8 cellular contexts compared by ENCODE assay signal in genomic region chr19:57279418-57280164, GRCh38. TPM values are rescaled to one million over a fixed set of nuclear protein-coding genes. Genes with fewer than 3 reads are reported as not detected.
DNase-seq lines count a peak whose midpoint lies in the region; TF ChIP-seq lines count a peak whose summit lies in the region.

No MANE protein-coding gene starts in this region.

- no peaks in the 10 kb centered on the region for H3K9me2 ChIP-seq in MM.1S (replicated peaks; ENCODE audit: insufficient read depth, low read length)

- intact Hi-C loops in head of caudate nucleus (cut with DNase I), result no loop called here

- H3K4me3 ChIP-seq in GM06990 (replicated peaks; ENCODE audit: low read depth, low read length), result peak overlapping the region; percentile 96
- H3K4me3 ChIP-seq in MM.1S (ENCODE audit: low read length), result peak overlapping the region; percentile 88
- H3K4me3 ChIP-seq in osteoblast (ENCODE audit: insufficient read depth, low read length), result peak overlapping the region; percentile 80
- peak overlapping the region; percentile 76 for H3K4me3 ChIP-seq in thymus (ENCODE audit: low read length)

- peaks cover 39% of the 10 kb centered on the region for H3F3A ChIP-seq in MM.1S (ENCODE audit: insufficient read depth, low read length)

- peaks cover 27% of the 10 kb centered on the region for H3K4me1 ChIP-seq in MM.1S (ENCODE audit: low read length)
- H3K4me1 ChIP-seq in osteoblast (ENCODE audit: insufficient read depth, low read length), result peaks cover 20% of the 10 kb centered on the region
- peaks cover 15% of the 10 kb centered on the region for H3K4me1 ChIP-seq in thymus (ENCODE audit: control insufficient read depth, insufficient read depth, low read length)

- H2AFZ ChIP-seq in MM.1S (ENCODE audit: low read length), result peak overlapping the region; percentile 47
- peak overlapping the region; percentile 85 for H2AFZ ChIP-seq in osteoblast (ENCODE audit: low read length)

- peak overlapping the region; percentile 73 for H3K4me2 ChIP-seq in MM.1S (ENCODE audit: low read depth, low read length)
- peak overlapping the region; percentile 97 for H3K4me2 ChIP-seq in osteoblast (ENCODE audit: insufficient read depth, low read length)

- H3K27ac ChIP-seq in MM.1S (ENCODE audit: low read length) (peak overlapping the region; percentile 91), osteoblast (ENCODE audit: low read depth, low read length) (peak overlapping the region; percentile 99), thymus (ENCODE audit: low read depth) (peak overlapping the region; percentile 99)

- 7% methylated on average over 25 of the region's 25 CpGs for WGBS in thymus

- H3K9me3 ChIP-seq in MM.1S (replicated peaks; ENCODE audit: insufficient read depth, low read length) (no peaks in the 10 kb centered on the region), osteoblast (ENCODE audit: low read depth, low read length) (no peaks in the 10 kb centered on the region), thymus (ENCODE audit: control insufficient read depth) (no peaks in the 10 kb centered on the region)

- H3K79me2 ChIP-seq in MM.1S (ENCODE audit: low read length) (peaks cover 40% of the 10 kb centered on the region), osteoblast (ENCODE audit: insufficient read depth, low read length) (peaks cover 44% of the 10 kb centered on the region)

- H3K36me3 ChIP-seq in GM06990 (ENCODE audit: control insufficient read depth, insufficient read depth, low read length), result peaks cover 7% of the 10 kb centered on the region
- H3K36me3 ChIP-seq in MM.1S (replicated peaks; ENCODE audit: insufficient read depth, low read length), result peaks cover 4% of the 10 kb centered on the region; the same call in 1 of the 2 replicates
- H3K36me3 ChIP-seq in osteoblast (ENCODE audit: insufficient read depth, low read length), result peaks cover 10% of the 10 kb centered on the region
- peaks cover 19% of the 10 kb centered on the region for H3K36me3 ChIP-seq in thymus (ENCODE audit: control insufficient read depth, insufficient read depth)

- H3K27me3 ChIP-seq in GM06990 (replicated peaks; ENCODE audit: control insufficient read depth, insufficient read depth, low read length) (no peaks in the 10 kb centered on the region), MM.1S (replicated peaks; ENCODE audit: insufficient read depth, low read length) (no peaks in the 10 kb centered on the region), osteoblast (ENCODE audit: insufficient read depth, low read length) (no peaks in the 10 kb centered on the region), thymus (ENCODE audit: control insufficient read depth, insufficient read depth) (no peaks in the 10 kb centered on the region)

- H4K20me1 ChIP-seq in MM.1S (ENCODE audit: insufficient read depth, low read length) (no peaks in the 10 kb centered on the region), osteoblast (ENCODE audit: insufficient read depth, low read length) (peaks cover 20% of the 10 kb centered on the region)

- peak overlapping the region; percentile 96 for H3K9ac ChIP-seq in MM.1S (ENCODE audit: low read length)

- DNase-seq in GM06990 (ENCODE audit: extremely low read depth, insufficient read length) (peak; percentile 84), HCEC 1CT (peak; percentile 93), MM.1S (peak; percentile 89), SIG-M5 (lab: John Stamatoyannopoulos, UW) (peak; percentile 72), head of caudate nucleus (peak; percentile 76 to 95 (median 87)), osteoblast (ENCODE audit: insufficient read length, low spot score, missing footprints) (peak; percentile 94)
- peak; percentile 82 for DNase-seq in activated naive CD4-positive, alpha-beta T cell treated with anti-CD3 and anti-CD28 coated beads, Interleukin-2, amount 50 U/mL, for 16 hours

- TF ChIP-seq CTCF in GM06990 (IDR thresholded peaks at IDR 0.05; ENCODE audit: insufficient read depth, low read length, poor library complexity, severe bottlenecking) (peak; percentile 41), MM.1S (IDR thresholded peaks at IDR 0.05; ENCODE audit: low read length) (peak; percentile 50), osteoblast (IDR thresholded peaks at IDR 0.05; ENCODE audit: extremely low read depth, low read depth, low read length) (peak; percentile 37)

RNA-seq across cellular contexts. Expression of gene ZNF460, which starts 0.7 kb away (rescaled TPM):
- 101 and 115 TPM in 2 replicates for total RNA-seq in osteoblast
- 1.4 TPM for polyA plus RNA-seq in thymus

RNA-seq across cellular contexts. Expression of gene ZNF805, which starts 39.2 kb away (rescaled TPM):
- 32.1 and 34.0 TPM in 2 replicates for total RNA-seq in osteoblast
- polyA plus RNA-seq in thymus, result 1.3 TPM

RNA-seq across cellular contexts. Expression of gene ZNF543, which starts 40.7 kb away (rescaled TPM):
- 10.6 and 11.9 TPM in 2 replicates for total RNA-seq in osteoblast
- 3.9 TPM for polyA plus RNA-seq in thymus

RNA-seq across cellular contexts. Expression of gene AURKC, which starts 48.8 kb away (rescaled TPM):
- 0.29 and 1.4 TPM in 2 replicates for total RNA-seq in osteoblast
- 4.5 TPM for polyA plus RNA-seq in thymus

Comparison
In these comparisons a context has a peak if more than half of its experiments do, and no peak if none do; other contexts are left out.
1. Peak in every context shown above with its lines: DNase-seq, H3K4me3 ChIP-seq and H3K27ac ChIP-seq.